Comparison of ENCODE assay signal across 16 cellular contexts in genomic region chr14:30928462-30928861, GRCh38.
A peak's percentile ranks its signal among the peaks of the same experiment; 100 is the strongest.
DNase-seq lines count a peak whose midpoint lies in the region; ATAC-seq and TF ChIP-seq lines count a peak whose summit lies in the region.
"Had no signal": no experiment of that assay in that cellular context is flagged by ENCODE, and none has a peak within 500 bp of the region (broad histone marks: within the 10 kb centered on the region; RNA-seq: fewer than 3 reads in every experiment).

No MANE protein-coding gene starts in this region.

- TF ChIP-seq CTCF in GM12865 (IDR thresholded peaks at IDR 0.05; ENCODE audit: insufficient read depth, low read depth, low read length, missing control alignments), result no peak
- no peak for TF ChIP-seq CTCF in fibroblast of pulmonary artery (IDR thresholded peaks at IDR 0.05; ENCODE audit: low read length, missing control alignments)

- H3K4me3 ChIP-seq in GM12865 (ENCODE audit: low read depth, low read length), result no peak overlapping the region
- H3K4me3 ChIP-seq in fibroblast of pulmonary artery (replicated peaks; ENCODE audit: low read depth, low read length), result no peak overlapping the region
- H3K4me3 ChIP-seq: cardiac muscle cell had no signal

- H3K27ac ChIP-seq in caudate nucleus (ENCODE audit: low read depth, low read length), result no peak overlapping the region
- H3K27ac ChIP-seq: cardiac muscle cell had no signal

- DNase-seq in GM12865 (ENCODE audit: low read depth) (peak; percentile 17), OCI-M1 (lab: John Stamatoyannopoulos, UW) (peak; percentile 44), fibroblast of pulmonary artery (ENCODE audit: low read depth) (peak; percentile 40), NCI-H345 (lab: John Stamatoyannopoulos, UW) (no peak), SHP77 treated with DMSO at 0.1 percent for 48 hours (lab: John Stamatoyannopoulos, UW) (no peak), GM19240 (ENCODE audit: insufficient read length, low spot score) (no peak), caudate nucleus (lab: John Stamatoyannopoulos, UW) (no peak)
- DNase-seq: activated CD4-positive, alpha-beta T cell treated with anti-CD3 and anti-CD28 coated beads for 1 hour; mesenchymal stem cell; NCI-H1417 treated with DMSO at 0.1 percent for 48 hours; NCI-H446; SIG-M5; substantia nigra had no signal

- peak; percentile 55 for ATAC-seq in GM19351 (IDR thresholded peaks at IDR 0.05; ENCODE audit: unreplicated experiment)
- ATAC-seq: activated naive CD4-positive, alpha-beta T cell treated with anti-CD3 and anti-CD28 coated beads, Interleukin-2, amount 50 U/mL, for 72 hours had no signal

Comparison
In these comparisons a context has a peak if more than half of its experiments do, and no peak if none do; other contexts are left out.
1. DNase-seq: peak in GM12865 (single experiment), OCI-M1 (single experiment) and fibroblast of pulmonary artery (single experiment); none in NCI-H345 (single experiment), SHP77 treated with DMSO at 0.1 percent for 48 hours (single experiment), GM19240 (single experiment) and caudate nucleus (0 of 61).